Comparison of ENCODE assay signal across 17 cellular contexts in the genomic region with DNA sequence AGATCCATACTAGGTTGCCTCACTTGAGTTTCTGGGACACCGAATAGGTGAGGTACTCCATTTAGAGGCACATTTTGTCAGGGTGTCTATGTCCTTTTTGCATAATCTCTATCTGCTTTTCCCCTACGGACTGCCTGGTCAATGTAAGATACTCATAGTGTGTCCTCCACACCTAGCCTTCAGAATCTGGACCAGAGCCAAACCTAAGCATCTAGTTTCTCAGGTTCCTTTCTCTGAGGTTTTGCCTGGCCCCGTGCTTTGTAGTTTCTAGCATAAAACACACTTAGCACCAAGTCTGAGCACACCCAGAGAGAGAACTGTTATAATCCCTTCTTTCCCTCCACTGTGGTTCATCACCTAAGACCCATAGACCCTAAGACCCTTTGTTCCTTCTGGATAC.
DNase-seq lines count a peak whose midpoint lies in the region; ATAC-seq, FAIRE-seq and TF ChIP-seq lines count a peak whose summit lies in the region.
"Had no signal": no experiment of that assay in that cellular context is flagged by ENCODE, and none has a peak within 500 bp of the region (broad histone marks: within the 10 kb centered on the region; RNA-seq: fewer than 3 reads in every experiment).

No MANE protein-coding gene starts in this region.

- POLR2A ChIA-PET in K562 (lab: Yijun Ruan, JAX): no interaction called here

- WGBS in K562 (ENCODE audit: insufficient coverage, low coverage, missing lambda C conversion rate): 35% methylated on average over 3 of the region's 3 CpGs

- H4K20me1 ChIP-seq in K562 (replicated peaks; ENCODE audit: control insufficient read depth, insufficient read depth, low read length): no peaks in the 10 kb centered on the region

- H2AFZ ChIP-seq in K562 (ENCODE audit: low read depth, low read length): no peak overlapping the region

- peak; percentile 56 for ATAC-seq in HG02571 (IDR thresholded peaks at IDR 0.05; ENCODE audit: unreplicated experiment)
- ATAC-seq in HG03354 (IDR thresholded peaks at IDR 0.05; ENCODE audit: poor library complexity, severe bottlenecking, unreplicated experiment): peak; percentile 56
- no peak for ATAC-seq in K562
- ATAC-seq: Panc1 had no signal

- H3K4me2 ChIP-seq in K562 (ENCODE audit: insufficient read depth, low read length): no peak overlapping the region

- H3K36me3 ChIP-seq in K562 (ENCODE audit: control insufficient read depth, insufficient read depth, low read length): no peaks in the 10 kb centered on the region
- H3K36me3 ChIP-seq: colonic mucosa had no signal

- no peaks in the 10 kb centered on the region for H3K79me2 ChIP-seq in K562 (ENCODE audit: control insufficient read depth, insufficient read depth, low read length)

- TF ChIP-seq POLR2A in K562 (conservative IDR thresholded peaks at IDR 0.05): no peak

- no peak overlapping the region for H3K4me3 ChIP-seq in K562
- H3K4me3 ChIP-seq: colonic mucosa had no signal

- H3K4me1 ChIP-seq in K562 (replicated peaks in 1 of 2; ENCODE audit: control insufficient read depth in 2 of 2, insufficient read depth in 2 of 2, low read length in 2 of 2): no peaks in the 10 kb centered on the region
- H3K4me1 ChIP-seq: colonic mucosa had no signal

- no peak overlapping the region for H3K9ac ChIP-seq in K562 (ENCODE audit: insufficient read depth in 1 of 2, low read depth in 2 of 2, low read length in 2 of 2)

- no peak for TF ChIP-seq CTCF in K562 (IDR thresholded peaks at IDR 0.05 in 2 of 3, conservative IDR thresholded peaks at IDR 0.05 in 1 of 3; ENCODE audit: insufficient read depth in 2 of 3, low read depth in 1 of 3, low read length in 3 of 3)

- no peak for TF ChIP-seq RAD21 in K562 (CRISPR knock-in tag; conservative IDR thresholded peaks at IDR 0.05 in 1 of 2, IDR thresholded peaks at IDR 0.05 in 1 of 2)

- no peak for FAIRE-seq in K562 (lab: Jason Lieb, UNC)

- no peaks in the 10 kb centered on the region for H3K9me1 ChIP-seq in K562 (ENCODE audit: control insufficient read depth, insufficient read depth, low read length)

- DNase-seq in DMS 273 (lab: John Stamatoyannopoulos, UW; ENCODE audit: unreplicated experiment) (peak; percentile 14), DMS 273 treated with DMSO at 0.1 percent for 48 hours (lab: John Stamatoyannopoulos, UW) (no peak), K562 (ENCODE audit: extremely low read depth in 1 of 4, low spot score in 3 of 4) (peak in 1 of 4 experiments; percentile 3), NCI-H82 treated with DMSO at 0.1 percent for 48 hours (lab: John Stamatoyannopoulos, UW; ENCODE audit: unreplicated experiment) (no peak), middle frontal gyrus (ENCODE audit: extremely low spot score, low spot score) (no peak)
- DNase-seq in stimulated activated CD4-positive, alpha-beta T cell treated with anti-CD3 and anti-CD28 coated beads, Interleukin-4, amount 100 ng/mL, for 4 hours: no peak
- DNase-seq: activated effector memory CD4-positive, alpha-beta T cell treated with anti-CD3 and anti-CD28 coated beads, Interleukin-2, amount 50 U/mL, for 16 hours; anterior cingulate cortex; colonic mucosa; immature natural killer cell; NCI-H1092 treated with DMSO at 0.1 percent for 48 hours; retina had no signal

- CTCF ChIA-PET in K562 (lab: Yijun Ruan, JAX; ENCODE audit: low intra/inter-chr PET ratio): no interaction called here

- H3K27me3 ChIP-seq in K562 (ENCODE audit: control insufficient read depth in 2 of 2, insufficient read depth in 2 of 2, low read length in 2 of 2): no peaks in the 10 kb centered on the region
- H3K27me3 ChIP-seq: colonic mucosa had no signal

- no TSS peak for BruUV-seq in K562 (replicated peaks; lab: Mats Ljungman, UMichigan)

- no peaks in the 10 kb centered on the region for H3K9me3 ChIP-seq in K562 (replicated peaks; ENCODE audit: control insufficient read depth, insufficient read depth, low read depth, low read length)
- H3K9me3 ChIP-seq: colonic mucosa had no signal

- TF ChIP-seq EP300 in K562 (IDR thresholded peaks at IDR 0.05; ENCODE audit: low read length): no peak

- H3K27ac ChIP-seq in K562 (ENCODE audit: extremely low read depth, low read depth, low read length): no peak overlapping the region
- H3K27ac ChIP-seq: 22Rv1, C4-2B, colonic mucosa had no signal

- in situ Hi-C loops in K562 (cut with MboI): no loop called here

- intact Hi-C loops in K562 (cut with micrococcal nuclease): no loop called here

TF ChIP-seq in K562, 482 proteins besides CTCF, POLR2A, EP300 and RAD21:
- TF ChIP-seq MYNN (IDR thresholded peaks at IDR 0.05): no peak
- no peak for TF ChIP-seq MYNN (CRISPR knock-in tag; IDR thresholded peaks at IDR 0.05)
- no peak for TF ChIP-seq CEBPB (tag; IDR thresholded peaks at IDR 0.05)
- TF ChIP-seq NFIC (IDR thresholded peaks at IDR 0.05): peak; percentile 48
- TF ChIP-seq TEAD2 (tag; IDR thresholded peaks at IDR 0.05): no peak
- no peak for TF ChIP-seq L3MBTL2 (IDR thresholded peaks at IDR 0.05)
- no peak for TF ChIP-seq STAG1 (CRISPR knock-in tag; IDR thresholded peaks at IDR 0.05; ENCODE audit: borderline replicate concordance)
- TF ChIP-seq, protein P1, sequence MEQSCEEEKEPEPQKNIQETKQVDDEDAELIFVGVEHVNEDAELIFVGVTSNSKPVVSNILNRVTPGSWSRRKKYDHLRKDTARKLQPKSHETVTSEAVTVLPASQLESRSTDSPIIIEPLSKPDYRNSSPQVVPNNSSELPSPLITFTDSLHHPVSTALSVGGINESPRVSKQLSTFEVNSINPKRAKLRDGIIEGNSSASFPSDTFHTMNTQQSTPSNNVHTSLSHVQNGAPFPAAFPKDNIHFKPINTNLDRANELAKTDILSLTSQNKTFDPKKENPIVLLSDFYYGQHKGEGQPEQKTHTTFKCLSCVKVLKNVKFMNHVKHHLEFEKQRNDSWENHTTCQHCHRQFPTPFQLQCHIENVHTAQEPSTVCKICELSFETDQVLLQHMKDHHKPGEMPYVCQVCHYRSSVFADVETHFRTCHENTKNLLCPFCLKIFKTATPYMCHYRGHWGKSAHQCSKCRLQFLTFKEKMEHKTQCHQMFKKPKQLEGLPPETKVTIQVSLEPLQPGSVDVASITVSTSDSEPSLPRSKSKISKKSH (CRISPR knock-in tag; IDR thresholded peaks at IDR 0.05): no peak
